ENCODE assay signal across 11 cellular contexts in genomic region chr1:83761084-83761760, GRCh38.
A peak's percentile ranks its signal among the peaks of the same experiment; 100 is the strongest.
DNase-seq lines count a peak whose midpoint lies in the region; ATAC-seq lines count a peak whose summit lies in the region.
"Had no signal": no experiment of that assay in that cellular context is flagged by ENCODE, and none has a peak within 500 bp of the region (broad histone marks: within the 10 kb centered on the region; RNA-seq: fewer than 3 reads in every experiment).

No MANE protein-coding gene starts in this region.

- H2AK5ac ChIP-seq in neuronal stem cell (ENCODE audit: low read depth, low read length) = no peak overlapping the region

- no peak overlapping the region for H2BK120ac ChIP-seq in neuronal stem cell (ENCODE audit: low read depth, low read length)

- H3K36me3 Mint-ChIP-seq in activated CD4-positive, alpha-beta T cell treated with anti-CD3 and anti-CD28 coated beads, Interleukin-2, amount 10 ng/mL, durations not matched to agents 24 days and 14 days (ENCODE audit: low read depth) = no peaks in the 10 kb centered on the region
- H3K36me3 Mint-ChIP-seq: CD4-positive, CD25-positive, alpha-beta regulatory T cell had no signal

- no peak overlapping the region for H3K27ac Mint-ChIP-seq in activated CD4-positive, alpha-beta T cell treated with anti-CD3 and anti-CD28 coated beads, Interleukin-2, amount 10 ng/mL, durations not matched to agents 24 days and 14 days

- peaks cover 18 to 24% of the 10 kb centered on the region in 2 donors for H3K4me1 ChIP-seq in neuronal stem cell (ENCODE audit: control insufficient read depth in 2 of 2, insufficient read depth in 1 of 2, low read depth in 1 of 2, low read length in 2 of 2)

- no peak overlapping the region for H2BK15ac ChIP-seq in neuronal stem cell (ENCODE audit: low read length)

- peaks cover 4% of the 10 kb centered on the region for H3K4me1 Mint-ChIP-seq in activated CD4-positive, alpha-beta T cell treated with anti-CD3 and anti-CD28 coated beads, Interleukin-2, amount 10 ng/mL, durations not matched to agents 24 days and 14 days
- H3K4me1 Mint-ChIP-seq: CD4-positive, CD25-positive, alpha-beta regulatory T cell had no signal

- no peaks in the 10 kb centered on the region for H3K79me1 ChIP-seq in neuronal stem cell (ENCODE audit: low read depth, low read length)

- H3K9me3 ChIP-seq in neuronal stem cell (replicated peaks in 1 of 2; ENCODE audit: control insufficient read depth in 2 of 2, insufficient read depth in 1 of 2, low read depth in 1 of 2, low read length in 2 of 2) = no peaks in the 10 kb centered on the region

- no peaks in the 10 kb centered on the region for H3K36me3 ChIP-seq in neuronal stem cell (replicated peaks in 1 of 2; ENCODE audit: control insufficient read depth in 2 of 2, insufficient read depth in 2 of 2, low read length in 2 of 2)

- H2AFZ ChIP-seq in neuronal stem cell (ENCODE audit: low read length) = peak overlapping the region; percentile 26

- no peak overlapping the region for H3K27ac ChIP-seq in neuronal stem cell (replicated peaks; ENCODE audit: low read length)

- peaks cover 1% of the 10 kb centered on the region for H3K27me3 Mint-ChIP-seq in activated CD4-positive, alpha-beta T cell treated with anti-CD3 and anti-CD28 coated beads, Interleukin-2, amount 10 ng/mL, durations not matched to agents 24 days and 14 days
- H3K27me3 Mint-ChIP-seq: CD4-positive, CD25-positive, alpha-beta regulatory T cell had no signal

- H3K4me3 ChIP-seq in neuronal stem cell (ENCODE audit: low read length in 2 of 2) = no peak overlapping the region

- no CpG with 5 or more reads among the region's 4 CpGs for WGBS in neuronal stem cell (ENCODE audit: extremely low coverage in 2 of 2, insufficient read length in 2 of 2, insufficient replicate concordance in 1 of 2), 2 donors

- H3K18ac ChIP-seq in neuronal stem cell (ENCODE audit: low read length) = no peak overlapping the region

- H2BK5ac ChIP-seq in neuronal stem cell (ENCODE audit: low read length) = no peak overlapping the region

- intact Hi-C loops in activated CD4-positive, alpha-beta T cell treated with anti-CD3 and anti-CD28 coated beads, Interleukin-2, amount 10 ng/mL, durations not matched to agents 24 days and 14 days (cut with micrococcal nuclease) = no loop called here

- no peaks in the 10 kb centered on the region for H3K9me3 Mint-ChIP-seq in activated CD4-positive, alpha-beta T cell treated with anti-CD3 and anti-CD28 coated beads, Interleukin-2, amount 10 ng/mL, durations not matched to agents 24 days and 14 days

- H3K4me2 ChIP-seq in neuronal stem cell (ENCODE audit: insufficient read depth, low read length, poor library complexity, severe bottlenecking) = no peak overlapping the region

- no peaks in the 10 kb centered on the region for H3K27me3 ChIP-seq in neuronal stem cell (ENCODE audit: control insufficient read depth in 3 of 3, insufficient read depth in 3 of 3, low read depth in 1 of 3, low read length in 3 of 3)

- peak; percentile 61 for DNase-seq in activated CD4-positive, alpha-beta T cell treated with anti-CD3 and anti-CD28 coated beads, Interleukin-2, amount 10 ng/mL, durations not matched to agents 24 days and 14 days
- no peak for DNase-seq in activated CD4-positive, alpha-beta T cell treated with anti-CD3 and anti-CD28 coated beads for 4 hours
- peak; percentile 37 for DNase-seq in NCI-H146 (lab: John Stamatoyannopoulos, UW)
- DNase-seq in neuronal stem cell (ENCODE audit: low spot score) = no peak
- DNase-seq in T-helper 1 cell = no peak
- DNase-seq in AG08395 (ENCODE audit: low spot score) = no peak
- no peak for DNase-seq in AML-193 (lab: John Stamatoyannopoulos, UW)
- DNase-seq: activated CD8-positive, alpha-beta memory T cell treated with anti-CD3 and anti-CD28 coated beads, Interleukin-2, amount 50 U/mL, for 48 hours; KBM-7 had no signal

- H3K23ac ChIP-seq in neuronal stem cell (ENCODE audit: low read depth, low read length, poor library complexity) = no peak overlapping the region

- no peak overlapping the region for H3K14ac ChIP-seq in neuronal stem cell (ENCODE audit: low read length)

- peak; percentile 99 for ATAC-seq in HG02642 (IDR thresholded peaks at IDR 0.05; ENCODE audit: poor library complexity, unreplicated experiment)

- H4K91ac ChIP-seq in neuronal stem cell (ENCODE audit: low read depth, low read length, poor library complexity) = no peak overlapping the region

- no peak overlapping the region for H3K9ac ChIP-seq in neuronal stem cell (ENCODE audit: low read depth, low read length, poor library complexity)

- H4K8ac ChIP-seq in neuronal stem cell (ENCODE audit: low read depth, low read length) = no peak overlapping the region

- no peak overlapping the region for H3K4ac ChIP-seq in neuronal stem cell (ENCODE audit: low read length)

- H3K4me3 Mint-ChIP-seq in activated CD4-positive, alpha-beta T cell treated with anti-CD3 and anti-CD28 coated beads, Interleukin-2, amount 10 ng/mL, durations not matched to agents 24 days and 14 days = no peak overlapping the region

- no peak overlapping the region for H2BK12ac ChIP-seq in neuronal stem cell (ENCODE audit: low read length)

Comparison
In these comparisons a context has a peak if more than half of its experiments do, and no peak if none do; other contexts are left out.
1. DNase-seq: peak in activated CD4-positive, alpha-beta T cell treated with anti-CD3 and anti-CD28 coated beads, Interleukin-2, amount 10 ng/mL, durations not matched to agents 24 days and 14 days (single experiment) and NCI-H146 (single experiment); none in activated CD4-positive, alpha-beta T cell treated with anti-CD3 and anti-CD28 coated beads for 4 hours (0 of 2), neuronal stem cell (single experiment), T-helper 1 cell (0 of 5), AG08395 (single experiment) and AML-193 (0 of 2).